Comparison of ENCODE assay signal across 26 cellular contexts in the genomic region with DNA sequence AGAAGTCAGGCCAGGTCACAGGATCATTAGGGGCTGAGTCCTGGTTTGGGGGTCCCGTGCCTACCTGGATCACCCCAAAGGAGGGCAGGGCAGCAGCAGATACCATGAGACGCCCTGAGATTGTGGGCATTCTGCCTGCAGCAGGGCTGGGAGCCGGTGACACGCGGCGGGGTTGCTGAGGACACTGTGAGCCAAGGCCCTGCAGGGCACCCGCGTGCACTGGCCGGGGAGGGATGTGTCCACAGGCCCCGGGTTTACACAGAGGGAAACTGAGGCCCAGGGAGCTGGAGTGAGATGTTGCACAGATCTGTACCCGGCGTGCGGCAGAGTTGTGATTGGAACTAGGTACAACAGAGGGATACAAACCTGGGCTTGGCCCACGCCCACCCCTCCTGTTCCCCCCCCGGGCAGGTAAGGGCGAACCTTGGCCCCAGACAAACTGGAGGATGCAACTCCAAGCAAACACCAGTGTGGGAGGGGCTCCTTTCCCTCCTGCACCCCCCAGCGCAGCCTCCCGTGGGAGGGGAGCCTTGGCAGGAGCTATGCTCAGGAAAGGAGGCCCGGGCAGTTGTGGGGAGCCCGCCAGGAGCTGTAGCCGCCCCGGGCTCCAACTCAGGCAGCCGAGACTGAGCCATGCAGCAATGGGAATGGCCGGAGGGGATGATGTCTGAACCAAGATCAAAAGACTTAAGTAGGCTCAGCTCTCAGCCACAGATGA.
"Had no signal": no experiment of that assay in that cellular context is flagged by ENCODE, and none has a peak within 500 bp of the region (broad histone marks: within the 10 kb centered on the region; RNA-seq: fewer than 3 reads in every experiment).

No MANE protein-coding gene starts in this region.

- H3K4me3 Mint-ChIP-seq: dendritic cell treated with granulocyte-macrophage colony-stimulating factor and Interleukin-4, amounts not matched to agents 40 ng/mL and 50 ng/mL, for 4 days; effector memory CD8-positive, alpha-beta T cell; endodermal cell; mesothelial cell of epicardium had no signal

- H3K4me1 ChIP-seq: colonic mucosa, esophagus squamous epithelium, gastrocnemius medialis, heart right ventricle, left lung, lower lobe of right lung had no signal

- H3K9me3 ChIP-seq: colonic mucosa, esophagus squamous epithelium, gastrocnemius medialis, heart right ventricle, left lung, lower lobe of right lung had no signal

- H3K36me3 Mint-ChIP-seq: mesothelial cell of epicardium had no signal

- H3K4me3 ChIP-seq: colonic mucosa, esophagus squamous epithelium, gastrocnemius medialis, heart right ventricle, left lung, lower lobe of right lung had no signal

- H3K4me1 Mint-ChIP-seq: endodermal cell, mesothelial cell of epicardium had no signal

- H3K27ac Mint-ChIP-seq: dendritic cell treated with granulocyte-macrophage colony-stimulating factor and Interleukin-4, amounts not matched to agents 40 ng/mL and 50 ng/mL, for 4 days; effector memory CD8-positive, alpha-beta T cell; endodermal cell; mesothelial cell of epicardium had no signal

- DNase-seq: colonic mucosa; cortex of kidney; effector CD8-positive, alpha-beta T cell; effector memory CD8-positive, alpha-beta T cell; endodermal cell; erythroblast; esophagus squamous epithelium; foreskin fibroblast; foreskin melanocyte; gastrocnemius medialis; glutamatergic neuron; head of caudate nucleus; heart right ventricle; hippocampal formation; left cardiac atrium; left lung; left ventricle myocardium superior; lower lobe of right lung; mesenchymal stem cell had no signal

- H3K36me3 ChIP-seq: colonic mucosa, esophagus squamous epithelium, gastrocnemius medialis, heart right ventricle, left lung, lower lobe of right lung had no signal

- H3K27ac ChIP-seq: colonic mucosa, epithelial cell of prostate, esophagus squamous epithelium, gastrocnemius medialis, heart right ventricle, left lung, lower lobe of right lung had no signal

- FAIRE-seq: endometrium, islet of Langerhans, keratinocyte had no signal

- H3K9me3 Mint-ChIP-seq: dendritic cell treated with granulocyte-macrophage colony-stimulating factor and Interleukin-4, amounts not matched to agents 40 ng/mL and 50 ng/mL, for 4 days; effector memory CD8-positive, alpha-beta T cell; endodermal cell; mesothelial cell of epicardium had no signal

- ATAC-seq: effector memory CD8-positive, alpha-beta T cell; esophagus mucosa; gastrocnemius medialis; heart right ventricle; left cardiac atrium; left lung; left ventricle myocardium superior; lower lobe of right lung had no signal
